ENCODE assay signal across 24 cellular contexts in genomic region chr2:1052671-1053270, GRCh38.
A peak's percentile ranks its signal among the peaks of the same experiment; 100 is the strongest.
DNase-seq lines count a peak whose midpoint lies in the region; TF ChIP-seq lines count a peak whose summit lies in the region.
"Had no signal": no experiment of that assay in that cellular context is flagged by ENCODE, and none has a peak within 500 bp of the region (broad histone marks: within the 10 kb centered on the region; RNA-seq: fewer than 3 reads in every experiment).

No MANE protein-coding gene starts in this region.

- H3K4me3 ChIP-seq in adipocyte (ENCODE audit: low read length) (no peak overlapping the region), fibroblast of villous mesenchyme (ENCODE audit: low read depth, low read length) (no peak overlapping the region), skeletal muscle cell (ENCODE audit: low read depth, low read length) (no peak overlapping the region)
- H3K4me3 ChIP-seq: gastroesophageal sphincter, skin epidermis, tibial artery had no signal

- H3K36me3 ChIP-seq in adipocyte (ENCODE audit: control insufficient read depth, insufficient read depth, low read length, severe bottlenecking) = no peaks in the 10 kb centered on the region
- H3K36me3 ChIP-seq: gastroesophageal sphincter, tibial artery had no signal

- TF ChIP-seq CTCF in fibroblast of villous mesenchyme (IDR thresholded peaks at IDR 0.05; ENCODE audit: insufficient read depth, low read depth, low read length) = no peak

- peaks cover 16% of the 10 kb centered on the region for H3K4me1 ChIP-seq in adipocyte (ENCODE audit: control insufficient read depth, insufficient read depth, low read length)
- H3K4me1 ChIP-seq: gastroesophageal sphincter, tibial artery had no signal

- H3K9me3 ChIP-seq in adipocyte (ENCODE audit: control insufficient read depth, low read length) = peaks cover 3% of the 10 kb centered on the region

- no peak overlapping the region for H3K9ac ChIP-seq in adipocyte (ENCODE audit: low read length)

- H3K27me3 ChIP-seq in adipocyte (replicated peaks; ENCODE audit: control insufficient read depth, insufficient read depth, low read length) = no peaks in the 10 kb centered on the region

- DNase-seq in ELR (ENCODE audit: low read depth) (peak; percentile 4), adipocyte (ENCODE audit: low read depth) (peak; percentile 41), fibroblast of villous mesenchyme (ENCODE audit: low read depth) (peak; percentile 82), skeletal muscle cell (ENCODE audit: low read depth) (peak; percentile 61), NCI-H82 treated with DMSO at 0.1 percent for 48 hours (lab: John Stamatoyannopoulos, UW; ENCODE audit: unreplicated experiment) (no peak), activated T-cell treated with anti-CD3 and anti-CD28 coated beads for 4 hours (no peak), MV-4-11 (lab: John Stamatoyannopoulos, UW) (no peak)
- DNase-seq: activated CD4-positive, alpha-beta T cell treated with anti-CD3 and anti-CD28 coated beads for 1 hour; activated naive CD8-positive, alpha-beta T cell treated with anti-CD3 and anti-CD28 coated beads, Interleukin-2, amount 10 ng/mL, durations not matched to agents 7 days and 5 days; AML-193; dermis blood vessel endothelial cell; DMS79; Kasumi-1; left cardiac atrium; natural killer cell; NCI-H1048; NCI-H2029 treated with DMSO at 0.1 percent for 48 hours; NCI-H524 treated with DMSO at 0.1 percent for 48 hours; posterior cingulate gyrus; stimulated activated CD4-positive, alpha-beta T cell treated with anti-CD3 and anti-CD28 coated beads, Interleukin-2, amount 100 ng/mL, for 48 hours; SW 1271; tibial artery had no signal

Comparison
In these comparisons a context has a peak if more than half of its experiments do, and no peak if none do; other contexts are left out.
1. DNase-seq: peak in ELR (single experiment), adipocyte (single experiment), fibroblast of villous mesenchyme (single experiment) and skeletal muscle cell (single experiment); none in NCI-H82 treated with DMSO at 0.1 percent for 48 hours (single experiment), activated T-cell treated with anti-CD3 and anti-CD28 coated beads for 4 hours (single experiment) and MV-4-11 (single experiment).